ENCODE assay signal across 14 cellular contexts in the genomic region with DNA sequence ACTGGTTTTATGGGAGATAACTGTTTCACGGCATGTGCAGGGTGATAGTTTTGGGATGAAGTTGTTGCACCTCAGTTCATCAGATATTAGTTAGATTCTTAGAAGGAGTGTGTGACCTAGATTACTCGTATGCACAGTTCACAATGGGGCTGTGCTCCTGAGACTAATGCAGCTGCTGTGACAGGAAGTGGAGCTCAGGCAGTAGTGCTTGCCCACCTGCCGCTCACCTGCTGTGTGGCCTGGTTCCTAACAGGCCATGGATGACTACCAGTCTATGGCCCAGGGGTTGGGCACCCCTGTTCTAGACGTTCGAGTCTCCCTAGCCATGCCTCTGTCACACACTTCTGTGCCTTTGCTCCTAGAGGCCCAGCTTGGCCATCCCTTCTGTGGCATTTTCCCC. TPM values are rescaled to one million over a fixed set of nuclear protein-coding genes. Genes with fewer than 3 reads are reported as not detected.
DNase-seq lines count a peak whose midpoint lies in the region; ATAC-seq, FAIRE-seq and TF ChIP-seq lines count a peak whose summit lies in the region.
"Had no signal": no experiment of that assay in that cellular context is flagged by ENCODE, and none has a peak within 500 bp of the region (broad histone marks: within the 10 kb centered on the region; RNA-seq: fewer than 3 reads in every experiment).

No MANE protein-coding gene starts in this region.

- H4K5ac ChIP-seq in H1 (ENCODE audit: insufficient read length, low read depth, low read length), result no peak overlapping the region

- no peak overlapping the region for H3K4me2 ChIP-seq in H1 (ENCODE audit: insufficient read depth in 1 of 2, low read depth in 2 of 2, low read length in 2 of 2)
- H3K4me2 ChIP-seq: SK-N-SH had no signal

- CTCF ChIA-PET in H1 (lab: Charles Lee; ENCODE audit: partially characterized antibody), result interaction anchor here (1.7 to 4.2 kb wide), 2 partner anchors 11 to 18 kb away, joined by 6 to 25 read pairs; no protein-coding TSS in a partner anchor

- no peak overlapping the region for H2BK15ac ChIP-seq in H1 (ENCODE audit: low read length)

- ATAC-seq in left cardiac atrium, result no peak
- ATAC-seq: gastroesophageal sphincter, right lobe of liver had no signal

- no peak overlapping the region for H3K27ac ChIP-seq in H1 (ENCODE audit: low read depth, low read length)
- H3K27ac ChIP-seq: gastroesophageal sphincter, right lobe of liver, suprapubic skin had no signal

- POLR2A ChIA-PET in H1 (lab: Charles Lee; ENCODE audit: partially characterized antibody), result interaction anchor here (0.6 to 14.0 kb wide), 9 partner anchors 13 to 118 kb away, joined by 3 to 283 read pairs (median 4); a partner anchor contains a TSS

- no peaks in the 10 kb centered on the region for H3K23me2 ChIP-seq in H1 (ENCODE audit: low read depth, low read length)

- 93% methylated on average over 5 of the region's 5 CpGs; no CpG with 5 or more reads in 1 of the 2 experiments for WGBS in H1 (ENCODE audit: extremely low coverage in 1 of 2, insufficient coverage in 1 of 2, insufficient read length in 1 of 2, insufficient replicate concordance in 2 of 2, low coverage in 1 of 2, low lambda C conversion rate in 2 of 2, missing lambda C conversion rate in 1 of 2), 2 experiments

- H4K91ac ChIP-seq in H1 (replicated peaks; ENCODE audit: insufficient read length, low read length), result no peak overlapping the region

- H3K4me1 ChIP-seq in H1 (replicated peaks in 1 of 4; ENCODE audit: control insufficient read depth in 3 of 4, insufficient read depth in 4 of 4, low read length in 3 of 4), result peaks cover 0 to 3% (median 1%) of the 10 kb centered on the region in 4 experiments; a peak in 1 of 7 replicates

- H3K27me3 ChIP-seq in H1 (replicated peaks in 1 of 4; ENCODE audit: control insufficient read depth in 3 of 4, extremely low read depth in 1 of 4, insufficient read depth in 3 of 4, low read length in 3 of 4), result no peaks in the 10 kb centered on the region
- H3K27me3 ChIP-seq: gastroesophageal sphincter, right lobe of liver, suprapubic skin had no signal

- TF ChIP-seq RAD21 in H1 (IDR thresholded peaks at IDR 0.05 in 1 of 2, conservative IDR thresholded peaks at IDR 0.05 in 1 of 2; ENCODE audit: low read depth in 2 of 2, low read length in 2 of 2), result no peak

- H3K23ac ChIP-seq in H1 (ENCODE audit: insufficient read length), result no peak overlapping the region

- intact Hi-C loops in left cardiac atrium (cut with DNase I), result loop anchor here in 1 of 2 donors (10.0 kb wide), 1 partner anchor 127 kb away; a partner anchor contains a TSS

- FAIRE-seq in GM12891 (lab: Jason Lieb, UNC) (no peak), H1 (lab: Jason Lieb, UNC) (no peak)
- FAIRE-seq: bronchial epithelial cell had no signal

- TF ChIP-seq EP300 in H1 (IDR thresholded peaks at IDR 0.05; ENCODE audit: borderline replicate concordance in 1 of 2, low read depth in 2 of 2, low read length in 2 of 2), result no peak

- DNase-seq in GM12891 (ENCODE audit: insufficient read length, low spot score) (no peak), NCI-H2081 treated with DMSO at 0.1 percent for 48 hours (lab: John Stamatoyannopoulos, UW) (peak; percentile 41), H1 (ENCODE audit: low read depth in 1 of 2, low spot score in 2 of 2) (no peak), left cardiac atrium (no peak)
- DNase-seq in stimulated activated CD4-positive, alpha-beta T cell treated with anti-CD3 and anti-CD28 coated beads, Interleukin-2, amount 100 ng/mL, for 24 hours, result no peak
- DNase-seq: activated CD4-positive, CD25-positive, alpha-beta regulatory T cell treated with anti-CD3 and anti-CD28 coated beads, Interleukin-2, amount 50 U/mL, for 72 hours; endodermal cell; islet precursor cell; NCI-H526 treated with DMSO at 0.1 percent for 48 hours; right lobe of liver; SK-N-SH had no signal

- H3K36me3 ChIP-seq in H1 (ENCODE audit: control insufficient read depth in 2 of 4, insufficient read depth in 4 of 4, low read length in 3 of 4), result peaks cover 9 to 39% (median 17%) of the 10 kb centered on the region in 4 experiments; a peak in 7 of 8 replicates

- no peak overlapping the region; the same call in 1 of the 2 replicates for H4K8ac ChIP-seq in H1 (ENCODE audit: extremely low read depth, insufficient read depth, low read length)

- H3K9me3 ChIP-seq in H1 (ENCODE audit: insufficient read depth in 2 of 2, low read depth in 1 of 2, low read length in 1 of 2), result no peaks in the 10 kb centered on the region
- H3K9me3 ChIP-seq: gastroesophageal sphincter, right lobe of liver, SK-N-SH, suprapubic skin had no signal

- peaks cover 0 to 8% of the 10 kb centered on the region in 2 experiments for H4K20me1 ChIP-seq in H1 (replicated peaks in 1 of 2; ENCODE audit: control insufficient read depth in 1 of 2, insufficient read depth in 2 of 2, low read length in 2 of 2)

- no peak overlapping the region for H3K4ac ChIP-seq in H1 (replicated peaks; ENCODE audit: insufficient read length, low read depth, low read length)

- H2BK20ac ChIP-seq in H1 (ENCODE audit: low read length), result no peak overlapping the region

- H2BK12ac ChIP-seq in H1 (ENCODE audit: low read depth, low read length), result no peak overlapping the region

- H2BK120ac ChIP-seq in H1 (replicated peaks; ENCODE audit: low read depth, low read length), result no peak overlapping the region

- H3K79me2 ChIP-seq in H1 (ENCODE audit: control insufficient read depth in 1 of 2, insufficient read depth in 2 of 2, low read length in 2 of 2), result no peaks in the 10 kb centered on the region

- TF ChIP-seq CTCF in H1 (IDR thresholded peaks at IDR 0.05; ENCODE audit: control extremely low read depth in 1 of 3, insufficient read depth in 1 of 3, low read depth in 1 of 3, low read length in 3 of 3), result no peak

- no peak overlapping the region for H3K18ac ChIP-seq in H1 (ENCODE audit: extremely low read depth, low read length)

- no peak overlapping the region for H2AFZ ChIP-seq in H1 (ENCODE audit: low read length)

- no peak overlapping the region for H2AK5ac ChIP-seq in H1 (ENCODE audit: low read depth, low read length)

- no peak for TF ChIP-seq POLR2A in GM12891 (IDR thresholded peaks at IDR 0.05; ENCODE audit: low read depth, low read length)
- TF ChIP-seq POLR2A in H1 (IDR thresholded peaks at IDR 0.05; ENCODE audit: control extremely low read depth in 1 of 2, low read depth in 2 of 2, low read length in 2 of 2), result no peak

- no peak overlapping the region for H3K9ac ChIP-seq in H1 (replicated peaks in 1 of 4; ENCODE audit: extremely low read depth in 1 of 4, low read depth in 3 of 4, low read length in 3 of 4)
- H3K9ac ChIP-seq: SK-N-SH had no signal

- peaks cover 2% of the 10 kb centered on the region; the same call in 1 of the 2 replicates for H3K79me1 ChIP-seq in H1 (ENCODE audit: low read depth, low read length)

- no peak overlapping the region for H2BK5ac ChIP-seq in H1 (ENCODE audit: low read depth, low read length)

- H3K4me3 ChIP-seq in H1 (ENCODE audit: extremely low read depth in 1 of 4, insufficient read depth in 2 of 4, low read depth in 3 of 4, low read length in 4 of 4), result no peak overlapping the region
- H3K4me3 ChIP-seq: gastroesophageal sphincter, right lobe of liver, suprapubic skin had no signal

- no peak overlapping the region for H3K14ac ChIP-seq in H1 (ENCODE audit: insufficient read length)

- no peak overlapping the region for H3K56ac ChIP-seq in H1 (replicated peaks; ENCODE audit: insufficient read length, low read depth, low read length)

RNA-seq across cellular contexts. Expression of a gene that starts 17.0 kb away (rescaled TPM):
- 21.5 TPM for polyA plus RNA-seq in GM12891 (2012; ENCODE audit: low read depth, missing spikeins)
- 27.2 and 30.3 TPM in 2 replicates for total RNA-seq in H1 (2021; fragmentation: NEBNext Ultra II Directional; extraction: Animal tissue kit (Norgen Biotek cat#: 25700))
- 30.6 and 54.7 TPM in 2 replicates for polyA plus RNA-seq in H1 (2011; rRNA removed)
- polyA plus RNA-seq in H1 (2011; cell fraction: cytosol; rRNA removed), result 23.8 TPM
- 58.2 TPM for polyA plus RNA-seq in H1 (2011; cell fraction: nucleus; rRNA removed)
- polyA plus RNA-seq in H1 (2012, experiment 1 of 2), result 19.8 to 36.6 TPM (median 32.6 TPM) in 4 replicates
- polyA plus RNA-seq in H1 (2012, experiment 2 of 2), result 37.9 TPM
- polyA plus RNA-seq in H1 (2013, experiment 1 of 2), result 23.6 TPM
- polyA plus RNA-seq in H1 (2013, experiment 2 of 2), result 20.7 TPM
- polyA minus RNA-seq in H1 (2011; rRNA and poly(A)+ RNA removed), result 20.9 and 29.6 TPM in 2 replicates
- polyA minus RNA-seq in H1 (2011; cell fraction: cytosol; rRNA and poly(A)+ RNA removed), result 20.2 TPM
- polyA minus RNA-seq in H1 (2011; cell fraction: nucleus; rRNA and poly(A)+ RNA removed), result 42.0 TPM
- total RNA-seq in left cardiac atrium, result 10 to 100 TPM; 23.1 to 27.6 TPM

RNA-seq across cellular contexts. Expression of a gene that starts 20.5 kb away (rescaled TPM):
- 13.5 TPM for polyA plus RNA-seq in GM12891 (2012; ENCODE audit: low read depth, missing spikeins)
- total RNA-seq in H1 (2021; fragmentation: NEBNext Ultra II Directional; extraction: Animal tissue kit (Norgen Biotek cat#: 25700)), result 14.6 and 15.9 TPM in 2 replicates
- polyA plus RNA-seq in H1 (2011; rRNA removed), result 12.4 and 17.1 TPM in 2 replicates
- polyA plus RNA-seq in H1 (2011; cell fraction: cytosol; rRNA removed), result 9.0 TPM
- polyA plus RNA-seq in H1 (2011; cell fraction: nucleus; rRNA removed), result 36.3 TPM
- 7.6 to 12.8 TPM (median 11.8 TPM) in 4 replicates for polyA plus RNA-seq in H1 (2012, experiment 1 of 2)
- 8.5 TPM for polyA plus RNA-seq in H1 (2012, experiment 2 of 2)
- 10.1 TPM for polyA plus RNA-seq in H1 (2013, experiment 1 of 2)
- polyA plus RNA-seq in H1 (2013, experiment 2 of 2), result 8.8 TPM
- 11.4 and 15.8 TPM in 2 replicates for polyA minus RNA-seq in H1 (2011; rRNA and poly(A)+ RNA removed)
- polyA minus RNA-seq in H1 (2011; cell fraction: cytosol; rRNA and poly(A)+ RNA removed), result 11.1 TPM
- 31.5 TPM for polyA minus RNA-seq in H1 (2011; cell fraction: nucleus; rRNA and poly(A)+ RNA removed)
- total RNA-seq in left cardiac atrium, result 1 to 10 TPM; 9.1 to 9.8 TPM

RNA-seq across cellular contexts. Expression of a gene that starts 39.5 kb away (rescaled TPM):
- polyA plus RNA-seq in GM12891 (2012; ENCODE audit: low read depth, missing spikeins), result 11.5 TPM
- 120 TPM in 2 replicates for total RNA-seq in H1 (2021; fragmentation: NEBNext Ultra II Directional; extraction: Animal tissue kit (Norgen Biotek cat#: 25700))
- 194 and 268 TPM in 2 replicates for polyA plus RNA-seq in H1 (2011; rRNA removed)
- polyA plus RNA-seq in H1 (2011; cell fraction: cytosol; rRNA removed), result 129 TPM
- 198 TPM for polyA plus RNA-seq in H1 (2011; cell fraction: nucleus; rRNA removed)
- polyA plus RNA-seq in H1 (2012, experiment 1 of 2), result 117 to 175 TPM (median 169 TPM) in 4 replicates
- 196 TPM for polyA plus RNA-seq in H1 (2012, experiment 2 of 2)
- 240 TPM for polyA plus RNA-seq in H1 (2013, experiment 1 of 2)
- polyA plus RNA-seq in H1 (2013, experiment 2 of 2), result 233 TPM
- 77.0 and 101 TPM in 2 replicates for polyA minus RNA-seq in H1 (2011; rRNA and poly(A)+ RNA removed)
- 101 TPM for polyA minus RNA-seq in H1 (2011; cell fraction: cytosol; rRNA and poly(A)+ RNA removed)
- 53.7 TPM for polyA minus RNA-seq in H1 (2011; cell fraction: nucleus; rRNA and poly(A)+ RNA removed)
- 100 to 1,000 TPM in 1 of 2 donors, 10 to 100 TPM in 1; 86.4 to 397 TPM for total RNA-seq in left cardiac atrium

RNA-seq across cellular contexts. Expression of a gene that starts 57.2 kb away (rescaled TPM):
- polyA plus RNA-seq in GM12891 (2012; ENCODE audit: low read depth, missing spikeins), result 0.72 TPM
- 1.7 and 2.2 TPM in 2 replicates for total RNA-seq in H1 (2021; fragmentation: NEBNext Ultra II Directional; extraction: Animal tissue kit (Norgen Biotek cat#: 25700))
- 1.5 and 1.6 TPM in 2 replicates for polyA plus RNA-seq in H1 (2011; rRNA removed)
- polyA plus RNA-seq in H1 (2011; cell fraction: cytosol; rRNA removed), result 0.90 TPM
- polyA plus RNA-seq in H1 (2011; cell fraction: nucleus; rRNA removed), result 2.0 TPM
- polyA plus RNA-seq in H1 (2012, experiment 1 of 2), result 1.2 to 2.2 TPM (median 2.1 TPM) in 4 replicates
- polyA plus RNA-seq in H1 (2012, experiment 2 of 2), result 1.7 TPM
- polyA plus RNA-seq in H1 (2013, experiment 1 of 2), result 8.6 TPM
- 8.2 TPM for polyA plus RNA-seq in H1 (2013, experiment 2 of 2)
- polyA minus RNA-seq in H1 (2011; rRNA and poly(A)+ RNA removed), result 0.37 and 0.38 TPM in 2 replicates
- 0.44 TPM for polyA minus RNA-seq in H1 (2011; cell fraction: cytosol; rRNA and poly(A)+ RNA removed)
- 0.80 TPM for polyA minus RNA-seq in H1 (2011; cell fraction: nucleus; rRNA and poly(A)+ RNA removed)
- 1 to 10 TPM; 1.1 to 1.4 TPM for total RNA-seq in left cardiac atrium
